In the genomic region with DNA sequence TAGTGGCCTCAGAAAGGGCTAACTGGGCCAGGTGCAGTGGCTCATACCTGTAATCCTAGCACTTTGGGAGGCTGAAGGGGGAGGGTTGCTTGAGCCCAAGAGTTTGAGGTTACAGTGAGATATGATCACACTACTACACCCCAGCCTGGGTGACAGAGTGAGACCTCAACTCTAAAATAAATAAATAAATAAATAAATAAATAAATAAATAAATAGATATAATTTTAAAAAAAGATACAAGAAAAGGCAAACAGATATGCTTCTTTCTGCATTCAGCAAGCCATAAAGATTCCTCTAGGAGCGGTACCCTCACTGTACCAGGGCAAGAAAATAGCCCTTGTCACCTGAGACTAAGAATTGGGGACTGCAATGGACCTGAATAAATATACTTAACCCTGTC, we compare ENCODE assay signal across 19 cellular contexts. TPM values are rescaled to one million over a fixed set of nuclear protein-coding genes. Genes with fewer than 3 reads are reported as not detected.
DNase-seq lines count a peak whose midpoint lies in the region; ATAC-seq and TF ChIP-seq lines count a peak whose summit lies in the region.
"Had no signal": no experiment of that assay in that cellular context is flagged by ENCODE, and none has a peak within 500 bp of the region (broad histone marks: within the 10 kb centered on the region; RNA-seq: fewer than 3 reads in every experiment).

No MANE protein-coding gene starts in this region.

- H3K27ac ChIP-seq in CD8-positive, alpha-beta memory T cell (ENCODE audit: low read depth, low read length): no peak overlapping the region
- H3K27ac ChIP-seq: ascending aorta, left ventricle myocardium inferior, tibial artery had no signal

- H3K4me3 Mint-ChIP-seq in CD14-positive monocyte (no peak overlapping the region), brain (peak overlapping the region in 4 of 5 experiments; percentile 5 to 78 (median 61)), nephron (peak overlapping the region in 2 of 3 experiments; percentile 52 to 65)
- H3K4me3 Mint-ChIP-seq in CD8-positive, alpha-beta memory T cell: peak overlapping the region in 5 of 7 donors; percentile 44 to 90 (median 74)

- POLR2A ChIA-PET in CD8-positive, alpha-beta memory T cell (lab: Charles Lee): no interaction called here

- peaks cover 2 to 7% (median 3%) of the 10 kb centered on the region in 3 donors for H3K27me3 Mint-ChIP-seq in CD14-positive monocyte (ENCODE audit: low read depth in 3 of 3)
- peaks cover 0 to 3% of the 10 kb centered on the region in 2 donors for H3K27me3 Mint-ChIP-seq in CD8-positive, alpha-beta memory T cell
- no peaks in the 10 kb centered on the region for H3K27me3 Mint-ChIP-seq in brain
- peaks cover 5% of the 10 kb centered on the region for H3K27me3 Mint-ChIP-seq in nephron (ENCODE audit: low read depth)
- H3K27me3 Mint-ChIP-seq: activated B cell treated with CpG ODN at 0.5 μM for 24 hours had no signal

- CTCF ChIA-PET in CD8-positive, alpha-beta memory T cell (lab: Charles Lee): interaction anchor here (2.4 kb wide), 1 partner anchor 183 kb away, joined by 9 read pairs; no protein-coding TSS in a partner anchor

- intact Hi-C loops in CD14-positive monocyte (cut with micrococcal nuclease): no loop called here

- H3K27ac Mint-ChIP-seq in CD14-positive monocyte (peak overlapping the region in 6 of 7 donors; percentile 74 to 96 (median 92)), brain (peak overlapping the region; percentile 25 to 96 (median 92)), nephron (peak overlapping the region; percentile 87 to 98 (median 96))
- H3K27ac Mint-ChIP-seq in CD8-positive, alpha-beta memory T cell: peak overlapping the region in 6 of 8 donors; percentile 91 to 99 (median 96)

- TF ChIP-seq CTCF in CD14-positive monocyte (IDR thresholded peaks at IDR 0.05) (no peak), brain (conservative IDR thresholded peaks at IDR 0.05) (no peak), nephron (IDR thresholded peaks at IDR 0.05; ENCODE audit: unreplicated experiment in 3 of 3) (no peak)

- H3K4me3 ChIP-seq in CD8-positive, alpha-beta memory T cell (ENCODE audit: low read length): no peak overlapping the region
- H3K4me3 ChIP-seq: ascending aorta, tibial artery had no signal

- no peaks in the 10 kb centered on the region for H3K9me3 ChIP-seq in CD8-positive, alpha-beta memory T cell (ENCODE audit: low read length)
- H3K9me3 ChIP-seq: ascending aorta, left ventricle myocardium inferior, tibial artery had no signal

- no peaks in the 10 kb centered on the region for H3K36me3 Mint-ChIP-seq in CD14-positive monocyte
- H3K36me3 Mint-ChIP-seq in CD8-positive, alpha-beta memory T cell: no peaks in the 10 kb centered on the region
- no peaks in the 10 kb centered on the region for H3K36me3 Mint-ChIP-seq in brain
- H3K36me3 Mint-ChIP-seq in nephron (ENCODE audit: low read depth): no peaks in the 10 kb centered on the region

- H3K4me1 Mint-ChIP-seq in CD14-positive monocyte (peaks cover 42% of the 10 kb centered on the region), brain (peaks cover 77% of the 10 kb centered on the region), nephron (peaks cover 27% of the 10 kb centered on the region)
- H3K4me1 Mint-ChIP-seq in CD8-positive, alpha-beta memory T cell: peaks cover 55 to 79% (median 73%) of the 10 kb centered on the region in 3 donors

- DNase-seq in CD14-positive monocyte (ENCODE audit: low spot score): no peak
- DNase-seq in CD8-positive, alpha-beta memory T cell: no peak
- no peak for DNase-seq in NCI-H446 (lab: John Stamatoyannopoulos, UW)
- no peak for DNase-seq in activated T-cell treated with anti-CD3 and anti-CD28 coated beads, Interleukin-2, amount 50 U/mL, for 1 hour
- DNase-seq: activated B cell treated with CpG ODN at 0.5 μM for 24 hours; activated gamma-delta T cell treated with Interleukin-2 at 50 U/mL for 16 hours; glutamatergic neuron; left ventricle myocardium inferior; OCI-M1; stimulated activated naive CD8-positive, alpha-beta T cell treated with anti-CD3 and anti-CD28 coated beads, Interleukin-15, Interleukin-2, amounts not matched to agents 100 U/mL and 50 U/mL, for 24 hours; tibial artery had no signal

- H3K27me3 ChIP-seq in CD8-positive, alpha-beta memory T cell (ENCODE audit: insufficient read depth, low read length, poor library complexity, severe bottlenecking): no peaks in the 10 kb centered on the region
- H3K27me3 ChIP-seq: ascending aorta, tibial artery had no signal

- H3K9me3 Mint-ChIP-seq in CD14-positive monocyte (peaks cover 0 to 2% (median 0%) of the 10 kb centered on the region in 7 donors), brain (peaks cover 0 to 5% (median 0%) of the 10 kb centered on the region in 5 experiments), nephron (no peaks in the 10 kb centered on the region)
- peaks cover 0 to 2% (median 0%) of the 10 kb centered on the region in 5 donors for H3K9me3 Mint-ChIP-seq in CD8-positive, alpha-beta memory T cell
- H3K9me3 Mint-ChIP-seq: activated B cell treated with CpG ODN at 0.5 μM for 24 hours had no signal

- no peak for ATAC-seq in GM21717 (IDR thresholded peaks at IDR 0.05; ENCODE audit: unreplicated experiment)
- ATAC-seq: stimulated activated naive CD8-positive, alpha-beta T cell treated with anti-CD3 and anti-CD28 coated beads, Interleukin-15, Interleukin-2, amounts not matched to agents 100 U/mL and 50 U/mL, for 24 hours had no signal

- H3K36me3 ChIP-seq in CD8-positive, alpha-beta memory T cell (ENCODE audit: insufficient read depth, low read length): no peaks in the 10 kb centered on the region
- H3K36me3 ChIP-seq: ascending aorta, left ventricle myocardium inferior, tibial artery had no signal

- H3K4me1 ChIP-seq in CD8-positive, alpha-beta memory T cell (ENCODE audit: insufficient read depth, low read length): peaks cover 58% of the 10 kb centered on the region

RNA-seq across cellular contexts. Expression of gene RSPH14, which starts 1.3 kb away (rescaled TPM):
- not detected for polyA plus RNA-seq in CD14-positive monocyte
- not detected for total RNA-seq in CD8-positive, alpha-beta memory T cell
- polyA plus RNA-seq in CD8-positive, alpha-beta memory T cell: 0.94 TPM
- polyA plus RNA-seq in brain (ENCODE audit: insufficient read depth, low read depth, low replicate concordance): 4.2 TPM
- total RNA-seq: activated B cell treated with CpG ODN at 0.5 μM for 24 hours; ascending aorta; chondrocyte; left ventricle myocardium inferior; Right ventricle myocardium superior; T-helper 1 cell treated with Interleukin-12 subunit alpha and Interleukin-12 subunit beta and Interleukin-4 antibody, amounts not matched to agents 30 ng/mL and 1 ng/mL, for 36 hours had no signal
- polyA plus RNA-seq: fibroblast of lung had no signal

RNA-seq across cellular contexts. Expression of gene RAB36, which starts 2.2 kb away (rescaled TPM):
- under 1 TPM; 0.37 to 0.78 TPM for polyA plus RNA-seq in CD14-positive monocyte
- total RNA-seq in CD8-positive, alpha-beta memory T cell: 1 to 10 TPM in 1 of 2 experiments, under 1 TPM in 1; 0.93 to 1.5 TPM
- polyA plus RNA-seq in CD8-positive, alpha-beta memory T cell: 1.5 TPM
- 13.4 TPM for polyA plus RNA-seq in brain (ENCODE audit: insufficient read depth, low read depth, low replicate concordance)
- total RNA-seq: T-helper 1 cell treated with Interleukin-12 subunit alpha and Interleukin-12 subunit beta and Interleukin-4 antibody, amounts not matched to agents 30 ng/mL and 1 ng/mL, for 36 hours had no signal

RNA-seq across cellular contexts. Expression of gene BCR, which starts 37.2 kb away (rescaled TPM):
- polyA plus RNA-seq in CD14-positive monocyte (under 1 TPM; 0.97 TPM), brain (ENCODE audit: insufficient read depth, low read depth, low replicate concordance) (52.6 TPM)
- 10 to 100 TPM; 33.2 to 34.7 TPM for total RNA-seq in CD8-positive, alpha-beta memory T cell
- polyA plus RNA-seq in CD8-positive, alpha-beta memory T cell: 18.4 TPM

Comparison
In these comparisons a context has a peak if more than half of its experiments do, and no peak if none do; other contexts are left out.
1. H3K4me3 Mint-ChIP-seq: peak in CD8-positive, alpha-beta memory T cell (5 of 7), brain (4 of 5) and nephron (2 of 3); none in CD14-positive monocyte (0 of 2).
2. Peak in every context shown above with its lines, with median percentiles within 50 percentile points of each other: H3K27ac Mint-ChIP-seq.